In the genomic region with DNA sequence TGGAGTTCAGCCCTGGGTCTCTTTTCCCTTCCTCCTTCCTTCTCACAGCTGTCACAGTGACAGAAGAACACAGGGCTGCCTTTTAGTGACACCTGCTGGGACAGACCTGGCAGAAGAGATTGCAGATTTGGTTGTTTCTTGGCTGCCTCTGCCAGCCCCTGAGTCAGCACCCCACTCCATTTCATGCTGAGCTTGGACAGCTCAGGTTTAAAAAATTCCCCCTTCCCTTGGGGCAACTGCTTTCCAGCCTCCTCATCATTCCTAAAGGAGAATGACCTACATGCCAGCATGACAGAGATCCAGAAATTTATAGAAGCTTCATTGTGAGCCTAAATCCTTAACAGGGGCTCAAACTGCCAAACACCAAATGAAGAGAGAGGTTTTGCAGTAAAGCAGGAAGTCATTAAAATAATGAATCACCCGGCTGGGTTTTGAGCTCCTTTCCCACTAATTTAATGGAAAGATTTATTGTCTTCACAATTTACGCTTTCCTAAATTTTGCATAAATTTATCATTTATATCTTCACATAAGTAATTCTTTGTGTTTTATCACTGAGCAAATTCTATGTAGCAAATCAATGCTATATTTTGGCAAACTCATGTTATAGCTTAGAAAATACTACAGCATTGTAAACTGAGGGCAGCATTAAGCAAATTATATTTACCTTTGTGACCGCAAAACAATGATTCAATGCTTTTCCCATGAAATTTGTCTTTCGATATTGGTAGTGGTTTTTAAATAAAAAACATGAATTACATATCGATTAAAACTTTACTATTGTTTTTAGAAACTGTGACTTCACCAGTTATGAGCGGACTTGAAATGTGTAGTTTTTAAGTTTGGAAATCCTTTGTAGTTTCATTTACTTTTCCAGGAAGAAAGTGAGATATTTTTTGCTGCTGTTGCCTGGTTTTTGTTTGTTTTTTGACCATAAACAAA, we compare ENCODE assay signal across 1 cellular context.
TF ChIP-seq lines count a peak whose summit lies in the region.

No MANE protein-coding gene starts in this region.

TF ChIP-seq in IMR-90, 13 proteins besides CTCF, POLR2A, EP300 and RAD21:
- TF ChIP-seq BHLHE40 (IDR thresholded peaks at IDR 0.05; ENCODE audit: low read depth, low read length) (no peak), RFX5 (IDR thresholded peaks at IDR 0.05; ENCODE audit: low read depth, low read length) (no peak), CEBPB (IDR thresholded peaks at IDR 0.05; ENCODE audit: low read depth, low read length) (no peak), NFE2L2 (IDR thresholded peaks at IDR 0.05; ENCODE audit: low read depth, low read length) (peak; percentile 24; the same call in 1 of the 2 replicates), USF2 (IDR thresholded peaks at IDR 0.05; ENCODE audit: low read depth, low read length) (no peak), CHD1 (IDR thresholded peaks at IDR 0.05; ENCODE audit: low read depth, low read length) (no peak), MAFK (IDR thresholded peaks at IDR 0.05; ENCODE audit: low read depth, low read length) (peak; percentile 83), SMC3 (IDR thresholded peaks at IDR 0.05; ENCODE audit: low read depth, low read length) (peak; percentile 58), MXI1 (IDR thresholded peaks at IDR 0.05; ENCODE audit: borderline replicate concordance, low read depth, low read length) (no peak), MAZ (IDR thresholded peaks at IDR 0.05; ENCODE audit: borderline replicate concordance, low read depth, low read length) (no peak), FOS (IDR thresholded peaks at IDR 0.05; ENCODE audit: low read depth, low read length) (peak; percentile 17; the same call in 1 of the 2 replicates), RCOR1 (IDR thresholded peaks at IDR 0.05; ENCODE audit: insufficient replicate concordance, low read length) (no peak)
- TF ChIP-seq, protein P1, sequence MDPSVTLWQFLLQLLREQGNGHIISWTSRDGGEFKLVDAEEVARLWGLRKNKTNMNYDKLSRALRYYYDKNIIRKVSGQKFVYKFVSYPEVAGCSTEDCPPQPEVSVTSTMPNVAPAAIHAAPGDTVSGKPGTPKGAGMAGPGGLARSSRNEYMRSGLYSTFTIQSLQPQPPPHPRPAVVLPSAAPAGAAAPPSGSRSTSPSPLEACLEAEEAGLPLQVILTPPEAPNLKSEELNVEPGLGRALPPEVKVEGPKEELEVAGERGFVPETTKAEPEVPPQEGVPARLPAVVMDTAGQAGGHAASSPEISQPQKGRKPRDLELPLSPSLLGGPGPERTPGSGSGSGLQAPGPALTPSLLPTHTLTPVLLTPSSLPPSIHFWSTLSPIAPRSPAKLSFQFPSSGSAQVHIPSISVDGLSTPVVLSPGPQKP (IDR thresholded peaks at IDR 0.05; ENCODE audit: borderline replicate concordance, low read depth, low read length) = no peak
TF ChIP-seq in IMR-90: peak in this region for 4.
